In the genomic region with DNA sequence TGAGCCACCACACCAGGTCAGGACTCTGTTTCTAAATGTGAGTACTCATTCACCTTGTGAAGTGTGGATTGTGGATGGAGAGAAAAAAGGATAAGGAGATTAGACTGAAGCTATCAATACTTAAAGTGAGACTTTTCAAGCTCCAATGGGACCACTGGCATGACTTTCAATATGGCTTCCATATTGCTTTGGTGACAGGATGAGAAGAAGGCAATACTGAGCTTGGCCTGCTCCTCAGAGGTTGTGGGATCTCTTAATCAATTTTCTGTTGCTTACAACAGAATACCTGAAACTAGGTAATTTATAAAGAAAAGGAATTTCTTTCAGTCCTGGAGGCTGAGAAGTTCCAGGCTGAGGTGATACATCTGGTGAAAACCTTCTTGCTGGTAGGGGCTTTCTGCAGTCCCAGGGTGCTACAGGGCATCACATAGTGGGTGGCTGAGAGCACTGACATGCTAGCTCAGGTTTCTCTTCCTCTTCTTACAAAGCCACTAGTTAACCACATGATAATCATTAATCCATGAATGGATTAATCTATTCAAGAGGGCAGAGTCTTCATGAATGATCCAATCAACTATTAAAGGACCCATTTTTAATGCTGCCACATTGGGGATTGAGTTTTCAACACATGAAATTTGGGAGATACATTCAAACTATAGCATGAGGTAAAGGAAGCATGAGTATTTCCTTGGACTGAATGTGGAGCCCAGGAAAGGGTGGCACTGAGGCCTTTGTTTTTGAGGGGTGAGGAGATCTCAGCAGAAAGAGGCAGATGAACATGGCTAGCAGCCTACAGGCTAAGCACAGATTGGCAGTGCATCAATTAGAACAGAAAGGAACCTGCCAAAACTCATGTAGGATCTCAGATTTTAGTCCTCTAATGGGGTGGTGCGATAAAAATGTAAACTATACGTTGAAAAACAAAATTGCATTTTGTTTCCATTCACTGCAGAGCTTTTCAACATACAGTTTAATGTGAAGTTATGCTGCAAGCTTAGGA, we compare ENCODE assay signal across 13 cellular contexts.
DNase-seq lines count a peak whose midpoint lies in the region; ATAC-seq, FAIRE-seq and TF ChIP-seq lines count a peak whose summit lies in the region.
"Had no signal": no experiment of that assay in that cellular context is flagged by ENCODE, and none has a peak within 500 bp of the region (broad histone marks: within the 10 kb centered on the region; RNA-seq: fewer than 3 reads in every experiment).

No MANE protein-coding gene starts in this region.

- H4K20me1 ChIP-seq in GM12878 (ENCODE audit: control insufficient read depth, insufficient read depth): no peaks in the 10 kb centered on the region

- FAIRE-seq in GM12878 (lab: Jason Lieb, UNC): peak; percentile 80
- FAIRE-seq: pancreas had no signal

- RAD21 ChIA-PET in GM12878 (lab: Charles Lee; ENCODE audit: unreplicated experiment): interaction anchor here (0.8 to 6.7 kb wide), 16 partner anchors 22 to 234 kb away, joined by 3 to 95 read pairs (median 4); no protein-coding TSS in a partner anchor

- ATAC-seq in GM18870 (IDR thresholded peaks at IDR 0.05; ENCODE audit: unreplicated experiment) (peak; percentile 98), GM21576 (IDR thresholded peaks at IDR 0.05; ENCODE audit: unreplicated experiment) (peak; percentile 99), HG03095 (IDR thresholded peaks at IDR 0.05; ENCODE audit: unreplicated experiment) (peak; percentile 96), GM12878 (peak; percentile 98), WTC11 (no peak), right lobe of liver (no peak)
- ATAC-seq: pancreas had no signal

- H3K9ac ChIP-seq in GM12878 (ENCODE audit: control insufficient read depth, insufficient read depth, low read length): no peak overlapping the region

- no peak overlapping the region for H3K27ac Mint-ChIP-seq in WTC11

- H3K4me2 ChIP-seq in GM12878 (ENCODE audit: control insufficient read depth, insufficient read depth): no peak overlapping the region

- no peak overlapping the region for H3K4me3 Mint-ChIP-seq in WTC11

- no peaks in the 10 kb centered on the region for H3K79me2 ChIP-seq in GM12878 (ENCODE audit: control insufficient read depth, insufficient read depth, low read length)

- BruUV-seq in GM12878 (replicated peaks; lab: Mats Ljungman, UMichigan): no TSS peak

- H3K27me3 ChIP-seq in GM12878 (replicated peaks in 1 of 2; ENCODE audit: control insufficient read depth in 2 of 2, insufficient read depth in 2 of 2, low read length in 1 of 2) (no peaks in the 10 kb centered on the region), right lobe of liver (no peaks in the 10 kb centered on the region)
- H3K27me3 ChIP-seq: pancreas had no signal

- H3K4me1 Mint-ChIP-seq in WTC11: peaks cover 13% of the 10 kb centered on the region

- peaks cover 5% of the 10 kb centered on the region for H3K9me3 Mint-ChIP-seq in WTC11

- no peaks in the 10 kb centered on the region for H3K36me3 ChIP-seq in GM12878 (ENCODE audit: control insufficient read depth in 2 of 2, insufficient read depth in 2 of 2, low read length in 1 of 2)
- H3K36me3 ChIP-seq in right lobe of liver: no peaks in the 10 kb centered on the region
- H3K36me3 ChIP-seq: pancreas had no signal

- peak; percentile 76 to 86; a peak in 3 of 4 replicates for TF ChIP-seq EP300 in GM12878 (IDR thresholded peaks at IDR 0.05; ENCODE audit: borderline replicate concordance in 1 of 2, control insufficient read depth in 1 of 2, low read depth in 2 of 2, low read length in 2 of 2)

- POLR2A ChIA-PET in GM12878 (lab: Charles Lee) (interaction anchor here (1.0 to 3.2 kb wide), 4 partner anchors 11 to 44 kb away, joined by 4 to 26 read pairs (median 6); no protein-coding TSS in a partner anchor), WTC11 (lab: Charles Lee) (no interaction called here)

- TF ChIP-seq CTCF in GM12878 (IDR thresholded peaks at IDR 0.05 in 2 of 3, conservative IDR thresholded peaks at IDR 0.05 in 1 of 3; ENCODE audit: control insufficient read depth in 2 of 3, extremely low read depth in 1 of 3, insufficient read depth in 1 of 3, low read depth in 3 of 3, low read length in 3 of 3) (no peak), WTC11 (IDR thresholded peaks at IDR 0.05) (no peak), right lobe of liver (IDR thresholded peaks at IDR 0.05) (no peak), GM13976 (IDR thresholded peaks at IDR 0.05; ENCODE audit: borderline replicate concordance, control extremely low read depth, extremely low read depth, insufficient read depth, missing control alignments) (no peak)

- no peak overlapping the region for H2AFZ ChIP-seq in GM12878 (ENCODE audit: control insufficient read depth, low read depth, low read length)

- H3K4me3 ChIP-seq in GM12878 (no peak overlapping the region), right lobe of liver (no peak overlapping the region)
- H3K4me3 ChIP-seq: pancreas had no signal

- no peaks in the 10 kb centered on the region for H3K27me3 Mint-ChIP-seq in WTC11 (ENCODE audit: low read depth)

- DNase-seq in GM12878 (ENCODE audit: low read depth, low spot score) (peak; percentile 63), WTC11 (ENCODE audit: low spot score) (no peak), right lobe of liver (no peak), GM13976 (ENCODE audit: low spot score) (no peak), OCI-M2 (lab: John Stamatoyannopoulos, UW; ENCODE audit: unreplicated experiment) (no peak)
- DNase-seq: NCI-H1105 treated with DMSO at 0.1 percent for 48 hours; NCI-H82; pancreas; stimulated activated CD4-positive, alpha-beta T cell treated with anti-CD3 and anti-CD28 coated beads, Interleukin-4, amount 100 ng/mL, for 1 hour had no signal

- WGBS in GM12878 (ENCODE audit: insufficient coverage, insufficient replicate concordance, low lambda C conversion rate, missing lambda C conversion rate): 25% methylated on average over 2 of the region's 2 CpGs
- WGBS in right lobe of liver (ENCODE audit: insufficient coverage, low coverage, low lambda C conversion rate, missing lambda C conversion rate): 90% methylated on average over 2 of the region's 2 CpGs

- no peaks in the 10 kb centered on the region for H3K36me3 Mint-ChIP-seq in WTC11

- H3K27ac ChIP-seq in GM12878 (ENCODE audit: control insufficient read depth, insufficient read depth): no peak overlapping the region
- no peak overlapping the region for H3K27ac ChIP-seq in right lobe of liver
- H3K27ac ChIP-seq: C4-2B, pancreas had no signal

- no peak for TF ChIP-seq POLR2A in GM12878 (IDR thresholded peaks at IDR 0.05; ENCODE audit: low read depth, low read length)
- no peak for TF ChIP-seq POLR2A in right lobe of liver (IDR thresholded peaks at IDR 0.05)

- TF ChIP-seq RAD21 in GM12878 (IDR thresholded peaks at IDR 0.05; ENCODE audit: insufficient read depth, low read depth, low read length): no peak

- CTCF ChIA-PET in GM12878 (lab: Yijun Ruan, JAX): interaction anchor here (0.6 to 3.3 kb wide), 13 partner anchors 10 to 116 kb away, joined by 3 to 17 read pairs (median 4); no protein-coding TSS in a partner anchor
- CTCF ChIA-PET in WTC11 (lab: Charles Lee): no interaction called here

- H3K4me1 ChIP-seq in GM12878 (ENCODE audit: control insufficient read depth, insufficient read depth, low read length): no peaks in the 10 kb centered on the region
- no peaks in the 10 kb centered on the region for H3K4me1 ChIP-seq in right lobe of liver
- H3K4me1 ChIP-seq: pancreas had no signal

- SMC1A ChIA-PET in GM12878 (lab: Charles Lee; ENCODE audit: uncharacterized antibody, unreplicated experiment): interaction anchor here (0.9 to 5.8 kb wide), 28 partner anchors 10 to 238 kb away, joined by 3 to 72 read pairs (median 5); no protein-coding TSS in a partner anchor

- intact Hi-C loops in GM12878 (cut with micrococcal nuclease; ENCODE audit: unreplicated experiment): loop anchor here (1.0 kb wide), 1 partner anchor 39 kb away; no protein-coding TSS in a partner anchor
- intact Hi-C loops in right lobe of liver (cut with DNase I): no loop called here

- H3K9me3 ChIP-seq in GM12878 (replicated peaks; ENCODE audit: control insufficient read depth, insufficient read depth, low read length) (no peaks in the 10 kb centered on the region), right lobe of liver (no peaks in the 10 kb centered on the region)
- H3K9me3 ChIP-seq: pancreas had no signal

- in situ Hi-C loops in GM12878 (cut with MboI): no loop called here
- in situ Hi-C loops in GM13976 (cut with MboI; ENCODE audit: low sequenced_read_pairs, unreplicated experiment): no loop called here

TF ChIP-seq in GM12878, 131 proteins besides CTCF, POLR2A, EP300 and RAD21 (continues in another document):
- TF ChIP-seq PAX8 (IDR thresholded peaks at IDR 0.05) (no peak), WRNIP1 (IDR thresholded peaks at IDR 0.05; ENCODE audit: borderline replicate concordance, low read depth, low read length) (no peak)

TF ChIP-seq in WTC11, 78 proteins besides CTCF, POLR2A, EP300 and RAD21 (continues in another document):
- TF ChIP-seq ZNF423 (CRISPR knock-in tag; IDR thresholded peaks at IDR 0.05) (no peak), ZNF416 (CRISPR knock-in tag; IDR thresholded peaks at IDR 0.05) (no peak), NFATC4 (CRISPR knock-in tag; IDR thresholded peaks at IDR 0.05) (no peak), TP53 (CRISPR knock-in tag; IDR thresholded peaks at IDR 0.05) (no peak), TCF7 (CRISPR knock-in tag; IDR thresholded peaks at IDR 0.05; ENCODE audit: low read depth) (no peak)
- TF ChIP-seq, protein P1, sequence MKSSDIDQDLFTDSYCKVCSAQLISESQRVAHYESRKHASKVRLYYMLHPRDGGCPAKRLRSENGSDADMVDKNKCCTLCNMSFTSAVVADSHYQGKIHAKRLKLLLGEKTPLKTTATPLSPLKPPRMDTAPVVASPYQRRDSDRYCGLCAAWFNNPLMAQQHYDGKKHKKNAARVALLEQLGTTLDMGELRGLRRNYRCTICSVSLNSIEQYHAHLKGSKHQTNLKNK (CRISPR knock-in tag; IDR thresholded peaks at IDR 0.05): no peak
- TF ChIP-seq, protein P2, sequence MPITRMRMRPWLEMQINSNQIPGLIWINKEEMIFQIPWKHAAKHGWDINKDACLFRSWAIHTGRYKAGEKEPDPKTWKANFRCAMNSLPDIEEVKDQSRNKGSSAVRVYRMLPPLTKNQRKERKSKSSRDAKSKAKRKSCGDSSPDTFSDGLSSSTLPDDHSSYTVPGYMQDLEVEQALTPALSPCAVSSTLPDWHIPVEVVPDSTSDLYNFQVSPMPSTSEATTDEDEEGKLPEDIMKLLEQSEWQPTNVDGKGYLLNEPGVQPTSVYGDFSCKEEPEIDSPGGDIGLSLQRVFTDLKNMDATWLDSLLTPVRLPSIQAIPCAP (CRISPR knock-in tag; IDR thresholded peaks at IDR 0.05): no peak

Comparison
In these comparisons a context has a peak if more than half of its experiments do, and no peak if none do; other contexts are left out.
1. ATAC-seq: peak in GM18870 (single experiment), GM21576 (single experiment), HG03095 (single experiment) and GM12878 (single experiment); none in WTC11 (single experiment) and right lobe of liver (0 of 4).